ENCODE assay signal across 29 cellular contexts in genomic region chr9:74719306-74719705, GRCh38.
"Had no signal": no experiment of that assay in that cellular context is flagged by ENCODE, and none has a peak within 500 bp of the region (broad histone marks: within the 10 kb centered on the region; RNA-seq: fewer than 3 reads in every experiment).

No MANE protein-coding gene starts in this region.

- H3K27ac Mint-ChIP-seq: stimulated activated effector memory CD8-positive, alpha-beta T cell treated with anti-CD3 and anti-CD28 coated beads, Interleukin-12 subunit alpha, Interleukin-12 subunit beta, amount 100 ng/mL, for 72 hours; stimulated activated memory B cell treated with anti-CD40 and anti-IgM and Interleukin-4, amounts not matched to agents 10 μg/mL and 1 μg/mL and 100 μg/mL, for 72 hours; stimulated activated naive B cell treated with anti-CD40 and anti-IgM and Interleukin-4, amounts not matched to agents 10 μg/mL and 1 μg/mL and 100 μg/mL, for 72 hours; stimulated activated naive CD8-positive, alpha-beta T cell treated with anti-CD3 and anti-CD28 coated beads, Interleukin-15, Interleukin-2, amounts not matched to agents 100 ng/mL and 50 ng/mL, for 24 hours; type B pancreatic cell had no signal

- ATAC-seq: stimulated activated effector memory CD8-positive, alpha-beta T cell treated with anti-CD3 and anti-CD28 coated beads, Interleukin-12 subunit alpha, Interleukin-12 subunit beta, amount 100 ng/mL, for 72 hours; stimulated activated memory B cell treated with anti-CD40 and anti-IgM and Interleukin-4, amounts not matched to agents 10 μg/mL and 1 μg/mL and 100 μg/mL, for 72 hours; stimulated activated naive B cell treated with anti-CD40 and anti-IgM and Interleukin-4, amounts not matched to agents 10 μg/mL and 1 μg/mL and 100 μg/mL, for 72 hours; stimulated activated naive CD8-positive, alpha-beta T cell treated with anti-CD3 and anti-CD28 coated beads, Interleukin-15, amount 100 ng/mL, for 72 hours; stimulated activated naive CD8-positive, alpha-beta T cell treated with anti-CD3 and anti-CD28 coated beads, Interleukin-15, Interleukin-2, amounts not matched to agents 100 U/mL and 50 U/mL, for 24 hours; upper lobe of right lung had no signal

- H3K9me3 ChIP-seq: stomach, suprapubic skin, testis, thoracic aorta, thyroid gland, tibial artery, tibial nerve, transverse colon, upper lobe of left lung, upper lobe of right lung, uterus, vagina had no signal

- H3K4me1 Mint-ChIP-seq: stimulated activated effector memory CD8-positive, alpha-beta T cell treated with anti-CD3 and anti-CD28 coated beads, Interleukin-12 subunit alpha, Interleukin-12 subunit beta, amount 100 ng/mL, for 72 hours; stimulated activated memory B cell treated with anti-CD40 and anti-IgM and Interleukin-4, amounts not matched to agents 10 μg/mL and 1 μg/mL and 100 μg/mL, for 72 hours; stimulated activated naive B cell treated with anti-CD40 and anti-IgM and Interleukin-4, amounts not matched to agents 10 μg/mL and 1 μg/mL and 100 μg/mL, for 72 hours; stimulated activated naive CD8-positive, alpha-beta T cell treated with anti-CD3 and anti-CD28 coated beads, Interleukin-15, amount 100 ng/mL, for 72 hours had no signal

- H3K27ac ChIP-seq: stomach, suprapubic skin, testis, thoracic aorta, thyroid gland, tibial artery, tibial nerve, transverse colon, upper lobe of left lung, upper lobe of right lung, uterus, vagina had no signal

- H3K36me3 Mint-ChIP-seq: stimulated activated effector memory CD8-positive, alpha-beta T cell treated with anti-CD3 and anti-CD28 coated beads, Interleukin-12 subunit alpha, Interleukin-12 subunit beta, amount 100 ng/mL, for 72 hours; stimulated activated memory B cell treated with anti-CD40 and anti-IgM and Interleukin-4, amounts not matched to agents 10 μg/mL and 1 μg/mL and 100 μg/mL, for 72 hours; stimulated activated naive B cell treated with anti-CD40 and anti-IgM and Interleukin-4, amounts not matched to agents 10 μg/mL and 1 μg/mL and 100 μg/mL, for 72 hours; type B pancreatic cell had no signal

- H3K4me1 ChIP-seq: stomach, suprapubic skin, testis, thyroid gland, tibial artery, tibial nerve, transverse colon, upper lobe of left lung, upper lobe of right lung, uterus, vagina had no signal

- H3K4me3 ChIP-seq: stomach, suprapubic skin, testis, thoracic aorta, thyroid gland, tibial artery, tibial nerve, transverse colon, upper lobe of left lung, upper lobe of right lung, uterus, vagina had no signal

- H3K36me3 ChIP-seq: stomach, suprapubic skin, thoracic aorta, thyroid gland, tibial artery, tibial nerve, transverse colon, upper lobe of left lung, upper lobe of right lung, uterus, vagina had no signal

- H3K27me3 ChIP-seq: stomach, suprapubic skin, testis, thyroid gland, tibial artery, tibial nerve, transverse colon, upper lobe of left lung, upper lobe of right lung, uterus, vagina had no signal

- H3K27me3 Mint-ChIP-seq: stimulated activated memory B cell treated with anti-CD40 and anti-IgM and Interleukin-4, amounts not matched to agents 10 μg/mL and 1 μg/mL and 100 μg/mL, for 72 hours had no signal

- DNase-seq: stimulated activated CD4-positive, alpha-beta T cell treated with anti-CD3 and anti-CD28 coated beads, Interleukin-2, amount 100 ng/mL, for 48 hours; stimulated activated CD4-positive, alpha-beta T cell treated with anti-CD3 and anti-CD28 coated beads, Interleukin-4, amount 100 ng/mL, for 1 hour; stimulated activated CD4-positive, alpha-beta T cell treated with anti-CD3 and anti-CD28 coated beads, Interleukin-4, amount 100 ng/mL, for 24 hours; stimulated activated CD4-positive, alpha-beta T cell treated with anti-CD3 and anti-CD28 coated beads, Interleukin-4, amount 100 ng/mL, for 4 hours; stimulated activated CD8-positive, alpha-beta memory T cell treated with anti-CD3 and anti-CD28 coated beads, Interleukin-4, amount 100 ng/mL, for 48 hours; stimulated activated naive B cell treated with anti-CD40 and anti-IgM and Interleukin-4, amounts not matched to agents 10 μg/mL and 1 μg/mL and 100 μg/mL, for 72 hours; stimulated activated naive CD4-positive, alpha-beta T cell; stimulated activated naive CD4-positive, alpha-beta T cell treated with Interleukin-2 at 50 U/mL for 16 hours; stimulated activated naive CD8-positive, alpha-beta T cell treated with anti-CD3 and anti-CD28 coated beads, Interleukin-15, amount 100 ng/mL, for 72 hours; stimulated activated naive CD8-positive, alpha-beta T cell treated with anti-CD3 and anti-CD28 coated beads, Interleukin-15, Interleukin-2, amounts not matched to agents 100 U/mL and 50 U/mL, for 24 hours; stomach; substantia nigra; testis; thyroid gland; tibial artery; transverse colon; trophoblast cell; upper lobe of left lung; upper lobe of right lung; uterus had no signal

- FAIRE-seq: urothelium cell line had no signal

- H3K4me3 Mint-ChIP-seq: stimulated activated effector memory CD8-positive, alpha-beta T cell treated with anti-CD3 and anti-CD28 coated beads, Interleukin-12 subunit alpha, Interleukin-12 subunit beta, amount 100 ng/mL, for 72 hours; stimulated activated memory B cell treated with anti-CD40 and anti-IgM and Interleukin-4, amounts not matched to agents 10 μg/mL and 1 μg/mL and 100 μg/mL, for 72 hours; stimulated activated naive B cell treated with anti-CD40 and anti-IgM and Interleukin-4, amounts not matched to agents 10 μg/mL and 1 μg/mL and 100 μg/mL, for 72 hours; stimulated activated naive CD8-positive, alpha-beta T cell treated with anti-CD3 and anti-CD28 coated beads, Interleukin-15, amount 100 ng/mL, for 72 hours; stimulated activated naive CD8-positive, alpha-beta T cell treated with anti-CD3 and anti-CD28 coated beads, Interleukin-15, Interleukin-2, amounts not matched to agents 100 ng/mL and 50 ng/mL, for 24 hours; type B pancreatic cell had no signal

- H3K9me3 Mint-ChIP-seq: stimulated activated effector memory CD8-positive, alpha-beta T cell treated with anti-CD3 and anti-CD28 coated beads, Interleukin-12 subunit alpha, Interleukin-12 subunit beta, amount 100 ng/mL, for 72 hours; stimulated activated memory B cell treated with anti-CD40 and anti-IgM and Interleukin-4, amounts not matched to agents 10 μg/mL and 1 μg/mL and 100 μg/mL, for 72 hours; stimulated activated naive B cell treated with anti-CD40 and anti-IgM and Interleukin-4, amounts not matched to agents 10 μg/mL and 1 μg/mL and 100 μg/mL, for 72 hours; stimulated activated naive CD8-positive, alpha-beta T cell treated with anti-CD3 and anti-CD28 coated beads, Interleukin-15, Interleukin-2, amounts not matched to agents 100 ng/mL and 50 ng/mL, for 24 hours; type B pancreatic cell had no signal
